ENCODE assay signal across 1 cellular context in genomic region chr11:79062814-79063762, GRCh38.
TF ChIP-seq lines count a peak whose summit lies in the region.

No MANE protein-coding gene starts in this region.

TF ChIP-seq in HCT116, 20 proteins besides CTCF, POLR2A, EP300 and RAD21 (continued from another document):
- TF ChIP-seq EGR1 (IDR thresholded peaks at IDR 0.05; ENCODE audit: low read depth), result no peak
- no peak for TF ChIP-seq ZFX (IDR thresholded peaks at IDR 0.05)
- no peak for TF ChIP-seq CEBPB (IDR thresholded peaks at IDR 0.05; ENCODE audit: low read depth)
- no peak for TF ChIP-seq YY1 (IDR thresholded peaks at IDR 0.05; ENCODE audit: extremely low read depth, insufficient replicate concordance, low read depth, low read length)
- TF ChIP-seq SIN3A (IDR thresholded peaks at IDR 0.05; ENCODE audit: low read depth), result no peak
- no peak for TF ChIP-seq SP1 (IDR thresholded peaks at IDR 0.05; ENCODE audit: low read depth)
- no peak for TF ChIP-seq FOSL1 (IDR thresholded peaks at IDR 0.05; ENCODE audit: low read depth)
- no peak for TF ChIP-seq POLR2AphosphoS5 (IDR thresholded peaks at IDR 0.05; ENCODE audit: low read depth, low read length)
- TF ChIP-seq, protein P1, sequence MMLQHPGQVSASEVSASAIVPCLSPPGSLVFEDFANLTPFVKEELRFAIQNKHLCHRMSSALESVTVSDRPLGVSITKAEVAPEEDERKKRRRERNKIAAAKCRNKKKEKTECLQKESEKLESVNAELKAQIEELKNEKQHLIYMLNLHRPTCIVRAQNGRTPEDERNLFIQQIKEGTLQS (IDR thresholded peaks at IDR 0.05), result no peak
- no peak for TF ChIP-seq EZH2 (IDR thresholded peaks at IDR 0.05)
- no peak for TF ChIP-seq CBX3 (IDR thresholded peaks at IDR 0.05; ENCODE audit: low read depth)
- TF ChIP-seq ZNF274 (IDR thresholded peaks at IDR 0.05; ENCODE audit: low read depth, low read length), result no peak
